Comparison of ENCODE assay signal across 1 cellular context in genomic region chr6:722077-722524, GRCh38.
TF ChIP-seq lines count a peak whose summit lies in the region.

No MANE protein-coding gene starts in this region.

TF ChIP-seq in GM23338, 12 proteins besides CTCF, POLR2A, EP300 and RAD21 (continued from another document):
- no peak for TF ChIP-seq ZNF462 (CRISPR knock-in tag; IDR thresholded peaks at IDR 0.05)
